In genomic region chr9:132124800-132125199, GRCh38 we compare ENCODE assay signal across 3 cellular contexts.
TF ChIP-seq lines count a peak whose summit lies in the region.

No MANE protein-coding gene starts in this region.

TF ChIP-seq in GM23338, 12 proteins besides CTCF, POLR2A, EP300 and RAD21 (continues in another document):
- TF ChIP-seq EZH2 (IDR thresholded peaks at IDR 0.05; ENCODE audit: low read depth, unreplicated experiment) = no peak
- TF ChIP-seq ZNF331 (CRISPR knock-in tag; IDR thresholded peaks at IDR 0.05; ENCODE audit: low read depth) = no peak
- no peak for TF ChIP-seq POLR2AphosphoS5 (IDR thresholded peaks at IDR 0.05; ENCODE audit: low read depth)
- no peak for TF ChIP-seq EZH2phosphoT487 (IDR thresholded peaks at IDR 0.05; ENCODE audit: unreplicated experiment)
- TF ChIP-seq, protein P1, sequence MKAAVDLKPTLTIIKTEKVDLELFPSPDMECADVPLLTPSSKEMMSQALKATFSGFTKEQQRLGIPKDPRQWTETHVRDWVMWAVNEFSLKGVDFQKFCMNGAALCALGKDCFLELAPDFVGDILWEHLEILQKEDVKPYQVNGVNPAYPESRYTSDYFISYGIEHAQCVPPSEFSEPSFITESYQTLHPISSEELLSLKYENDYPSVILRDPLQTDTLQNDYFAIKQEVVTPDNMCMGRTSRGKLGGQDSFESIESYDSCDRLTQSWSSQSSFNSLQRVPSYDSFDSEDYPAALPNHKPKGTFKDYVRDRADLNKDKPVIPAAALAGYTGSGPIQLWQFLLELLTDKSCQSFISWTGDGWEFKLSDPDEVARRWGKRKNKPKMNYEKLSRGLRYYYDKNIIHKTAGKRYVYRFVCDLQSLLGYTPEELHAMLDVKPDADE (IDR thresholded peaks at IDR 0.05) = no peak
- no peak for TF ChIP-seq JUNB (IDR thresholded peaks at IDR 0.05; ENCODE audit: unreplicated experiment)
- no peak for TF ChIP-seq CREB1 (CRISPR knock-in tag; IDR thresholded peaks at IDR 0.05; ENCODE audit: low read depth)
- TF ChIP-seq, protein P2, sequence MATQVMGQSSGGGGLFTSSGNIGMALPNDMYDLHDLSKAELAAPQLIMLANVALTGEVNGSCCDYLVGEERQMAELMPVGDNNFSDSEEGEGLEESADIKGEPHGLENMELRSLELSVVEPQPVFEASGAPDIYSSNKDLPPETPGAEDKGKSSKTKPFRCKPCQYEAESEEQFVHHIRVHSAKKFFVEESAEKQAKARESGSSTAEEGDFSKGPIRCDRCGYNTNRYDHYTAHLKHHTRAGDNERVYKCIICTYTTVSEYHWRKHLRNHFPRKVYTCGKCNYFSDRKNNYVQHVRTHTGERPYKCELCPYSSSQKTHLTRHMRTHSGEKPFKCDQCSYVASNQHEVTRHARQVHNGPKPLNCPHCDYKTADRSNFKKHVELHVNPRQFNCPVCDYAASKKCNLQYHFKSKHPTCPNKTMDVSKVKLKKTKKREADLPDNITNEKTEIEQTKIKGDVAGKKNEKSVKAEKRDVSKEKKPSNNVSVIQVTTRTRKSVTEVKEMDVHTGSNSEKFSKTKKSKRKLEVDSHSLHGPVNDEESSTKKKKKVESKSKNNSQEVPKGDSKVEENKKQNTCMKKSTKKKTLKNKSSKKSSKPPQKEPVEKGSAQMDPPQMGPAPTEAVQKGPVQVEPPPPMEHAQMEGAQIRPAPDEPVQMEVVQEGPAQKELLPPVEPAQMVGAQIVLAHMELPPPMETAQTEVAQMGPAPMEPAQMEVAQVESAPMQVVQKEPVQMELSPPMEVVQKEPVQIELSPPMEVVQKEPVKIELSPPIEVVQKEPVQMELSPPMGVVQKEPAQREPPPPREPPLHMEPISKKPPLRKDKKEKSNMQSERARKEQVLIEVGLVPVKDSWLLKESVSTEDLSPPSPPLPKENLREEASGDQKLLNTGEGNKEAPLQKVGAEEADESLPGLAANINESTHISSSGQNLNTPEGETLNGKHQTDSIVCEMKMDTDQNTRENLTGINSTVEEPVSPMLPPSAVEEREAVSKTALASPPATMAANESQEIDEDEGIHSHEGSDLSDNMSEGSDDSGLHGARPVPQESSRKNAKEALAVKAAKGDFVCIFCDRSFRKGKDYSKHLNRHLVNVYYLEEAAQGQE (IDR thresholded peaks at IDR 0.05; ENCODE audit: unreplicated experiment) = no peak
- no peak for TF ChIP-seq NANOG (IDR thresholded peaks at IDR 0.05; ENCODE audit: borderline replicate concordance)
- no peak for TF ChIP-seq STAT1 (IDR thresholded peaks at IDR 0.05; ENCODE audit: unreplicated experiment)
- no peak for TF ChIP-seq ZNF114 (CRISPR knock-in tag; IDR thresholded peaks at IDR 0.05)

TF ChIP-seq in WTC11, 78 proteins besides CTCF, POLR2A, EP300 and RAD21:
- TF ChIP-seq, protein P3, sequence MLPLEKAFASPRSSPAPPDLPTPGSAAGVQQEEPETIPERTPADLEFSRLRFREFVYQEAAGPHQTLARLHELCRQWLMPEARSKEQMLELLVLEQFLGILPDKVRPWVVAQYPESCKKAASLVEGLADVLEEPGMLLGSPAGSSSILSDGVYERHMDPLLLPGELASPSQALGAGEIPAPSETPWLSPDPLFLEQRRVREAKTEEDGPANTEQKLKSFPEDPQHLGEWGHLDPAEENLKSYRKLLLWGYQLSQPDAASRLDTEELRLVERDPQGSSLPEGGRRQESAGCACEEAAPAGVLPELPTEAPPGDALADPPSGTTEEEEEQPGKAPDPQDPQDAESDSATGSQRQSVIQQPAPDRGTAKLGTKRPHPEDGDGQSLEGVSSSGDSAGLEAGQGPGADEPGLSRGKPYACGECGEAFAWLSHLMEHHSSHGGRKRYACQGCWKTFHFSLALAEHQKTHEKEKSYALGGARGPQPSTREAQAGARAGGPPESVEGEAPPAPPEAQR (CRISPR knock-in tag; IDR thresholded peaks at IDR 0.05) = no peak
- TF ChIP-seq, protein P4, sequence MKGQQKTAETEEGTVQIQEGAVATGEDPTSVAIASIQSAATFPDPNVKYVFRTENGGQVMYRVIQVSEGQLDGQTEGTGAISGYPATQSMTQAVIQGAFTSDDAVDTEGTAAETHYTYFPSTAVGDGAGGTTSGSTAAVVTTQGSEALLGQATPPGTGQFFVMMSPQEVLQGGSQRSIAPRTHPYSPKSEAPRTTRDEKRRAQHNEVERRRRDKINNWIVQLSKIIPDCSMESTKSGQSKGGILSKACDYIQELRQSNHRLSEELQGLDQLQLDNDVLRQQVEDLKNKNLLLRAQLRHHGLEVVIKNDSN (CRISPR knock-in tag; IDR thresholded peaks at IDR 0.05) = 0 out of 2 replicates have a peak, but pooled peaks have one; percentile 20
- peak; percentile 12; the same call in 1 of the 2 replicates for TF ChIP-seq MAX (CRISPR knock-in tag; IDR thresholded peaks at IDR 0.05)
- 0 out of 2 replicates have a peak, but pooled peaks have one; percentile 8 for TF ChIP-seq USF2 (CRISPR knock-in tag; IDR thresholded peaks at IDR 0.05)

TF ChIP-seq in H1, 55 proteins besides CTCF, POLR2A, EP300 and RAD21:
- TF ChIP-seq KDM5A (IDR thresholded peaks at IDR 0.05; ENCODE audit: low read length) (no peak), SUZ12 (IDR thresholded peaks at IDR 0.05; ENCODE audit: low read length) (no peak), RXRA (IDR thresholded peaks at IDR 0.05; ENCODE audit: insufficient read depth, low read depth, low read length) (no peak), TAF1 (IDR thresholded peaks at IDR 0.05; ENCODE audit: low read depth, low read length) (no peak), KDM1A (IDR thresholded peaks at IDR 0.05; ENCODE audit: borderline replicate concordance, low read length) (no peak), ZNF274 (IDR thresholded peaks at IDR 0.05; ENCODE audit: borderline replicate concordance, extremely low read depth, low read length) (no peak), SIN3A (conservative IDR thresholded peaks at IDR 0.05 in 1 of 2, IDR thresholded peaks at IDR 0.05 in 1 of 2; ENCODE audit: low read depth in 1 of 2, low read length in 2 of 2) (no peak), GABPA (IDR thresholded peaks at IDR 0.05; ENCODE audit: borderline replicate concordance, insufficient read depth, low read length) (no peak), RBBP5 (IDR thresholded peaks at IDR 0.05; ENCODE audit: borderline replicate concordance, low read depth, low read length) (no peak), GTF2F1 (IDR thresholded peaks at IDR 0.05; ENCODE audit: borderline replicate concordance, low read depth, low read length) (no peak), E2F6 (IDR thresholded peaks at IDR 0.05) (peak; percentile 96), MAX (IDR thresholded peaks at IDR 0.05) (peak; percentile 95), EGR1 (IDR thresholded peaks at IDR 0.05; ENCODE audit: borderline replicate concordance, low read depth, low read length) (no peak)
